ENCODE assay signal across 1 cellular context in the genomic region with DNA sequence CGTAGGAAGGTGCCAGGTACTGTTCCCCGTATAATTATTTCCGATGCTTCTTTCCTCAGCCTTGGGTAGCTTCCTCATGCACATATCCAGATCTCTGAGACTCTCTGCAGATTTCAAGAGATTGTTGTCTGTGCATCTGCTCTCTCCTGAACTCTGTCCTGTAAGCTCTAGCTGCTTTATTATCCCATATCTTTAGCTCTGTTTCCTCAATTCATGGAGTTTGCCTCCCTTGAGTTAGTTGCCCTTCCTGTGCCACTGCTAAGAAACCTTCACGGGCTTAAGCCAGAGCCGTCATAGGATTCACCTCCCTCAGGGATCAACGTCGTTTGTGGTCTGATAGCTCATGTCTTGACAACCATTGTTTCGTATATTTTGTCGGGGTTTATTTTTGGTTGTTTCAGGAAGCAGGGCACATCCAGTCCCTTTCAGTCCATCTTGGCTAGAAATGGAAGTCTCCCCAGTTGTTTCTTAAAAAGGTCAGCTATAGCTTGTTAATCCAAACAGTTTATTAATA. TPM values are rescaled to one million over a fixed set of nuclear protein-coding genes. Genes with fewer than 3 reads are reported as not detected.
"Had no signal": no experiment of that assay in that cellular context is flagged by ENCODE, and none has a peak within 500 bp of the region (broad histone marks: within the 10 kb centered on the region; RNA-seq: fewer than 3 reads in every experiment).

No MANE protein-coding gene starts in this region.

RNA-seq across cellular contexts. Expression of a gene that starts 28.1 kb away (rescaled TPM):
- polyA plus RNA-seq: mammary epithelial cell had no signal
